In genomic region chr9:120482424-120483186, GRCh38 we compare ENCODE assay signal across 14 cellular contexts.
DNase-seq lines count a peak whose midpoint lies in the region; ATAC-seq and TF ChIP-seq lines count a peak whose summit lies in the region.
"Had no signal": no experiment of that assay in that cellular context is flagged by ENCODE, and none has a peak within 500 bp of the region (broad histone marks: within the 10 kb centered on the region; RNA-seq: fewer than 3 reads in every experiment).

No MANE protein-coding gene starts in this region.

- H3K9me3 Mint-ChIP-seq in activated naive CD4-positive, alpha-beta T cell treated with anti-CD3 and anti-CD28 coated beads, Interleukin-2, amount 10 ng/mL, durations not matched to agents 7 days and 5 days, result no peaks in the 10 kb centered on the region
- H3K9me3 Mint-ChIP-seq in activated naive CD4-positive, alpha-beta T cell treated with anti-CD3 and anti-CD28 coated beads for 36 hours, result no peaks in the 10 kb centered on the region
- H3K9me3 Mint-ChIP-seq in brain, result no peaks in the 10 kb centered on the region
- H3K9me3 Mint-ChIP-seq: activated naive CD8-positive, alpha-beta T cell treated with anti-CD3 and anti-CD28 coated beads for 36 hours; CD8-positive, alpha-beta memory T cell had no signal

- peaks cover 49% of the 10 kb centered on the region for H3K36me3 Mint-ChIP-seq in activated naive CD4-positive, alpha-beta T cell treated with anti-CD3 and anti-CD28 coated beads, Interleukin-2, amount 10 ng/mL, durations not matched to agents 7 days and 5 days
- H3K36me3 Mint-ChIP-seq in activated naive CD4-positive, alpha-beta T cell treated with anti-CD3 and anti-CD28 coated beads for 36 hours (ENCODE audit: low read depth), result peaks cover 29% of the 10 kb centered on the region
- H3K36me3 Mint-ChIP-seq in brain, result peaks cover 56% of the 10 kb centered on the region

- H3K36me3 ChIP-seq in right atrium auricular region (peaks cover 13% of the 10 kb centered on the region), subcutaneous abdominal adipose tissue (ENCODE audit: control insufficient read depth in 5 of 5, insufficient read depth in 5 of 5, low read length in 5 of 5) (peaks cover 7 to 36% (median 12%) of the 10 kb centered on the region in 5 donors)
- H3K36me3 ChIP-seq: uterus had no signal

- H3K9me3 ChIP-seq in right atrium auricular region, result no peaks in the 10 kb centered on the region
- H3K9me3 ChIP-seq in subcutaneous abdominal adipose tissue (ENCODE audit: control insufficient read depth in 5 of 5, low read length in 5 of 5), result no peaks in the 10 kb centered on the region
- H3K9me3 ChIP-seq: uterus had no signal

- no peaks in the 10 kb centered on the region for H3K27me3 Mint-ChIP-seq in activated naive CD4-positive, alpha-beta T cell treated with anti-CD3 and anti-CD28 coated beads, Interleukin-2, amount 10 ng/mL, durations not matched to agents 7 days and 5 days
- no peaks in the 10 kb centered on the region for H3K27me3 Mint-ChIP-seq in activated naive CD4-positive, alpha-beta T cell treated with anti-CD3 and anti-CD28 coated beads for 36 hours (ENCODE audit: low read depth)
- no peaks in the 10 kb centered on the region for H3K27me3 Mint-ChIP-seq in brain
- H3K27me3 Mint-ChIP-seq: activated naive CD8-positive, alpha-beta T cell treated with anti-CD3 and anti-CD28 coated beads for 36 hours had no signal

- no peak overlapping the region for H3K4me3 Mint-ChIP-seq in activated naive CD4-positive, alpha-beta T cell treated with anti-CD3 and anti-CD28 coated beads, Interleukin-2, amount 10 ng/mL, durations not matched to agents 7 days and 5 days
- no peak overlapping the region for H3K4me3 Mint-ChIP-seq in activated naive CD4-positive, alpha-beta T cell treated with anti-CD3 and anti-CD28 coated beads for 36 hours
- H3K4me3 Mint-ChIP-seq in brain, result no peak overlapping the region
- H3K4me3 Mint-ChIP-seq: activated naive CD8-positive, alpha-beta T cell treated with anti-CD3 and anti-CD28 coated beads for 36 hours; CD8-positive, alpha-beta memory T cell had no signal

- CTCF ChIA-PET in activated naive CD4-positive, alpha-beta T cell treated with anti-CD3 and anti-CD28 coated beads, Interleukin-2, amount 10 ng/mL, durations not matched to agents 7 days and 5 days (lab: Charles Lee), result no interaction called here
- CTCF ChIA-PET in activated naive CD4-positive, alpha-beta T cell treated with anti-CD3 and anti-CD28 coated beads for 36 hours (lab: Charles Lee), result no interaction called here

- intact Hi-C loops in activated naive CD4-positive, alpha-beta T cell treated with anti-CD3 and anti-CD28 coated beads for 36 hours (cut with micrococcal nuclease), result no loop called here

- ATAC-seq in GM18511 (IDR thresholded peaks at IDR 0.05; ENCODE audit: unreplicated experiment), result no peak
- ATAC-seq: HCT116 had no signal

- TF ChIP-seq CTCF in brain (conservative IDR thresholded peaks at IDR 0.05) (no peak), right atrium auricular region (IDR thresholded peaks at IDR 0.05) (no peak), GM10266 (IDR thresholded peaks at IDR 0.05; ENCODE audit: control insufficient read depth, insufficient read depth, low read depth, missing control alignments) (no peak)

- no peak overlapping the region for H3K4me3 ChIP-seq in right atrium auricular region
- H3K4me3 ChIP-seq in subcutaneous abdominal adipose tissue (ENCODE audit: low read depth in 1 of 5, low read length in 5 of 5), result no peak overlapping the region
- H3K4me3 ChIP-seq: uterus had no signal

- H3K27ac Mint-ChIP-seq in activated naive CD4-positive, alpha-beta T cell treated with anti-CD3 and anti-CD28 coated beads, Interleukin-2, amount 10 ng/mL, durations not matched to agents 7 days and 5 days, result peak overlapping the region; percentile 62
- H3K27ac Mint-ChIP-seq in activated naive CD4-positive, alpha-beta T cell treated with anti-CD3 and anti-CD28 coated beads for 36 hours, result no peak overlapping the region
- peak overlapping the region in 4 of 5 experiments; percentile 40 to 88 (median 56) for H3K27ac Mint-ChIP-seq in brain
- H3K27ac Mint-ChIP-seq: activated naive CD8-positive, alpha-beta T cell treated with anti-CD3 and anti-CD28 coated beads for 36 hours had no signal

- H3K4me1 ChIP-seq in right atrium auricular region, result peaks cover 0 to 38% of the 10 kb centered on the region in 2 donors
- peaks cover 0 to 32% (median 21%) of the 10 kb centered on the region in 5 donors for H3K4me1 ChIP-seq in subcutaneous abdominal adipose tissue (ENCODE audit: control insufficient read depth in 5 of 5, insufficient read depth in 5 of 5, low read length in 5 of 5)

- H3K9ac ChIP-seq in subcutaneous abdominal adipose tissue (ENCODE audit: low read length in 5 of 5), result peak overlapping the region in 2 of 5 donors; percentile 25 to 29

- no peaks in the 10 kb centered on the region for H3K27me3 ChIP-seq in right atrium auricular region
- no peaks in the 10 kb centered on the region for H3K27me3 ChIP-seq in subcutaneous abdominal adipose tissue (ENCODE audit: control insufficient read depth in 5 of 5, insufficient read depth in 4 of 5, low read length in 5 of 5)
- H3K27me3 ChIP-seq: uterus had no signal

- DNase-seq in activated naive CD4-positive, alpha-beta T cell treated with anti-CD3 and anti-CD28 coated beads, Interleukin-2, amount 10 ng/mL, durations not matched to agents 7 days and 5 days, result no peak
- DNase-seq in activated naive CD4-positive, alpha-beta T cell treated with anti-CD3 and anti-CD28 coated beads for 36 hours, result no peak
- DNase-seq in right atrium auricular region (ENCODE audit: low spot score) (no peak), GM10266 (ENCODE audit: extremely low spot score) (no peak), globus pallidus (ENCODE audit: low spot score) (no peak)
- DNase-seq: activated CD4-positive, alpha-beta T cell treated with anti-CD3 and anti-CD28 coated beads for 1 hour; activated naive CD8-positive, alpha-beta T cell treated with anti-CD3 and anti-CD28 coated beads for 36 hours; CD8-positive, alpha-beta memory T cell; stimulated activated naive CD4-positive, alpha-beta T cell treated with Interleukin-2 at 50 U/mL for 16 hours; uterus had no signal

- H3K27ac ChIP-seq in right atrium auricular region (peak overlapping the region; percentile 54 to 71), subcutaneous abdominal adipose tissue (ENCODE audit: low read depth, low read length) (peak overlapping the region; percentile 47)
- H3K27ac ChIP-seq: uterus had no signal

- no peaks in the 10 kb centered on the region for H3K4me1 Mint-ChIP-seq in activated naive CD4-positive, alpha-beta T cell treated with anti-CD3 and anti-CD28 coated beads, Interleukin-2, amount 10 ng/mL, durations not matched to agents 7 days and 5 days
- no peaks in the 10 kb centered on the region for H3K4me1 Mint-ChIP-seq in activated naive CD4-positive, alpha-beta T cell treated with anti-CD3 and anti-CD28 coated beads for 36 hours (ENCODE audit: low read depth)
- peaks cover 4% of the 10 kb centered on the region for H3K4me1 Mint-ChIP-seq in brain
- H3K4me1 Mint-ChIP-seq: activated naive CD8-positive, alpha-beta T cell treated with anti-CD3 and anti-CD28 coated beads for 36 hours had no signal
